ENCODE assay signal across 8 cellular contexts in the genomic region with DNA sequence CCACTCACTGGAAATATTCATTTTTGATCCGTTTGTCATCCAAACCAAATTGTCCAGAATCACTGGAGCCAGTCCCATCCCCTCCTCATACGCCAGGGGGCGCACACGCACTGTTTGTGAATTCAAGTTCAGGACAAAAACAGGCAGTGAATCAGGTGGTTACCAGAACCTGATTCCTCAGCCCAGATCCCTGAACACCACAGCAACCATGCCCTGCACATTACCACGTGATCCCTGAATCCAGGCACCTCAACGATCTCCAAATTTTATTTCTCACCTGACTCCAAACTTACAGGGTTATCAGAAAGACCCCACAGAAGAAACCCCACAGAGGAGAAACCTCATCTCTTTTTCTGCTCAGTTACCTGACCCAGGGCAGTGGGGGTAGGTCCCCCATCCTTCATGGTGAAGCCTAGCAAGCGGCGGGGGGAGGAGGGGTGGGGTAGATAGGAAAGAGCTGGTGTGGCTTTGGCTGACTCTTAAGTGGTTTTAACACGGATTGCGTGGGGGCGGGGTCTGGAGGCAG. TPM values are rescaled to one million over a fixed set of nuclear protein-coding genes. Genes with fewer than 3 reads are reported as not detected.
A peak's percentile ranks its signal among the peaks of the same experiment; 100 is the strongest.
DNase-seq lines count a peak whose midpoint lies in the region; ATAC-seq and TF ChIP-seq lines count a peak whose summit lies in the region.

No MANE protein-coding gene starts in this region.

- TF ChIP-seq CTCF in gastroesophageal sphincter (IDR thresholded peaks at IDR 0.05) (peak; percentile 94 to 98 (median 96)), testis (IDR thresholded peaks at IDR 0.05) (peak; percentile 95 to 97 (median 96))

- 20 to 25% methylated on average over 8 to 9 of the region's 11 CpGs for WGBS in gastroesophageal sphincter (ENCODE audit: low coverage in 1 of 2), 2 donors
- WGBS in testis, 2 donors: 21 to 25% methylated on average over 11 of the region's 11 CpGs

- H3K4me3 ChIP-seq in SJSA1: no peak overlapping the region
- no peak overlapping the region for H3K4me3 ChIP-seq in gastroesophageal sphincter
- H3K4me3 ChIP-seq in testis: no peak overlapping the region

- TF ChIP-seq POLR2A in gastroesophageal sphincter (IDR thresholded peaks at IDR 0.05): no peak
- no peak for TF ChIP-seq POLR2A in testis (IDR thresholded peaks at IDR 0.05)

- H3K36me3 ChIP-seq in ES-I3 (ENCODE audit: insufficient read depth, low read length): no peaks in the 10 kb centered on the region
- H3K36me3 ChIP-seq in SJSA1: no peaks in the 10 kb centered on the region
- H3K36me3 ChIP-seq in gastroesophageal sphincter: no peaks in the 10 kb centered on the region
- H3K36me3 ChIP-seq in testis (ENCODE audit: low read depth, missing control alignments): no peaks in the 10 kb centered on the region

- ATAC-seq in gastroesophageal sphincter (peak; percentile 71), GM21576 (IDR thresholded peaks at IDR 0.05; ENCODE audit: unreplicated experiment) (no peak)

- intact Hi-C loops in testis (cut with DNase I; ENCODE audit: low total_unique reads): no loop called here

- H3K27ac ChIP-seq in SJSA1: no peak overlapping the region
- peak overlapping the region in 1 of 4 donors; percentile 94 for H3K27ac ChIP-seq in gastroesophageal sphincter
- H3K27ac ChIP-seq in testis: no peak overlapping the region

- TF ChIP-seq EP300 in gastroesophageal sphincter (IDR thresholded peaks at IDR 0.05): no peak

- H3K4me1 ChIP-seq in ES-I3 (ENCODE audit: insufficient read depth, low read length) (peaks cover 22% of the 10 kb centered on the region), SJSA1 (replicated peaks) (peaks cover 25% of the 10 kb centered on the region), gastroesophageal sphincter (peaks cover 0 to 46% (median 3%) of the 10 kb centered on the region in 3 donors), testis (peaks cover 7% of the 10 kb centered on the region)

- DNase-seq in MV-4-11 (lab: John Stamatoyannopoulos, UW) (peak; percentile 61), SJSA1 (ENCODE audit: low read depth in 1 of 2, low spot score in 2 of 2) (peak; percentile 70 to 83), occipital lobe (lab: John Stamatoyannopoulos, UW) (peak; percentile 61), testis (peak; percentile 89)
- peak; percentile 92 for DNase-seq in activated effector memory CD4-positive, alpha-beta T cell treated with anti-CD3 and anti-CD28 coated beads, Interleukin-2, amount 50 U/mL, for 16 hours

- H3K27me3 ChIP-seq in SJSA1 (replicated peaks) (no peaks in the 10 kb centered on the region), gastroesophageal sphincter (no peaks in the 10 kb centered on the region), testis (no peaks in the 10 kb centered on the region)

- H3K9me3 ChIP-seq in ES-I3 (ENCODE audit: control insufficient read depth, insufficient read depth, low read length) (no peaks in the 10 kb centered on the region), SJSA1 (replicated peaks) (no peaks in the 10 kb centered on the region), gastroesophageal sphincter (no peaks in the 10 kb centered on the region), testis (no peaks in the 10 kb centered on the region)

- H3K9ac ChIP-seq in ES-I3 (ENCODE audit: low read depth, low read length): peak overlapping the region; percentile 22; the same call in 1 of the 2 replicates

RNA-seq across cellular contexts. Expression of a gene that starts 1.4 kb away (rescaled TPM):
- total RNA-seq in SJSA1 (2014; rRNA removed; shearing (Covaris generic)): 11.0 and 11.5 TPM in 2 replicates
- total RNA-seq in gastroesophageal sphincter: 10 to 100 TPM; 55.8 to 80.4 (median 60.8) TPM
- 37.6 TPM for total RNA-seq in occipital lobe
- 10 to 100 TPM; 43.1 to 45.4 TPM for total RNA-seq in testis
- 51.0 TPM for polyA plus RNA-seq in testis (ENCODE audit: insufficient read depth, low read depth, low replicate concordance)
